Comparison of ENCODE assay signal across 1 cellular context in the genomic region with DNA sequence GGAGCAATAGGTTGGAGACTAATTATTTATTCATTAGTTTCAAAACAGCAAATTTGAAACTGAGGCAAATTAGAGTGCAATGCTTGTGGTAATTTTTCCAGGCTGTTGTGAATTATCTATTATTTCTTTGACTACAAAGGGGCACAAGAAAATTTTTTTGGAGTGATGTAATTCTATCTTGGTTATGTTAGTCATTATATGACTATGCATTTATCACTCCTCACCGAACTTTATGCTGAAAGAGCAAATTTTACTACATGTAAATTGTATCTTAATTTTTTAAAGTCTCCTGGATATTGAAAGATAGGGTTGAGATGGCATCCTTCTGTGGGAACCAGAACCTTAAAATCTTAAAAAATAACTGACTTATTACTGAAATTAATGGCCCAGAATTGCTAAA.
TF ChIP-seq lines count a peak whose summit lies in the region.

No MANE protein-coding gene starts in this region.

TF ChIP-seq in A549, 52 proteins besides CTCF, POLR2A, EP300 and RAD21 (continued from another document):
- TF ChIP-seq, protein P1, sequence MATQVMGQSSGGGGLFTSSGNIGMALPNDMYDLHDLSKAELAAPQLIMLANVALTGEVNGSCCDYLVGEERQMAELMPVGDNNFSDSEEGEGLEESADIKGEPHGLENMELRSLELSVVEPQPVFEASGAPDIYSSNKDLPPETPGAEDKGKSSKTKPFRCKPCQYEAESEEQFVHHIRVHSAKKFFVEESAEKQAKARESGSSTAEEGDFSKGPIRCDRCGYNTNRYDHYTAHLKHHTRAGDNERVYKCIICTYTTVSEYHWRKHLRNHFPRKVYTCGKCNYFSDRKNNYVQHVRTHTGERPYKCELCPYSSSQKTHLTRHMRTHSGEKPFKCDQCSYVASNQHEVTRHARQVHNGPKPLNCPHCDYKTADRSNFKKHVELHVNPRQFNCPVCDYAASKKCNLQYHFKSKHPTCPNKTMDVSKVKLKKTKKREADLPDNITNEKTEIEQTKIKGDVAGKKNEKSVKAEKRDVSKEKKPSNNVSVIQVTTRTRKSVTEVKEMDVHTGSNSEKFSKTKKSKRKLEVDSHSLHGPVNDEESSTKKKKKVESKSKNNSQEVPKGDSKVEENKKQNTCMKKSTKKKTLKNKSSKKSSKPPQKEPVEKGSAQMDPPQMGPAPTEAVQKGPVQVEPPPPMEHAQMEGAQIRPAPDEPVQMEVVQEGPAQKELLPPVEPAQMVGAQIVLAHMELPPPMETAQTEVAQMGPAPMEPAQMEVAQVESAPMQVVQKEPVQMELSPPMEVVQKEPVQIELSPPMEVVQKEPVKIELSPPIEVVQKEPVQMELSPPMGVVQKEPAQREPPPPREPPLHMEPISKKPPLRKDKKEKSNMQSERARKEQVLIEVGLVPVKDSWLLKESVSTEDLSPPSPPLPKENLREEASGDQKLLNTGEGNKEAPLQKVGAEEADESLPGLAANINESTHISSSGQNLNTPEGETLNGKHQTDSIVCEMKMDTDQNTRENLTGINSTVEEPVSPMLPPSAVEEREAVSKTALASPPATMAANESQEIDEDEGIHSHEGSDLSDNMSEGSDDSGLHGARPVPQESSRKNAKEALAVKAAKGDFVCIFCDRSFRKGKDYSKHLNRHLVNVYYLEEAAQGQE (IDR thresholded peaks at IDR 0.05) = no peak
- TF ChIP-seq MAFK (IDR thresholded peaks at IDR 0.05; ENCODE audit: partially characterized antibody) (peak; percentile 75), ZNF302 (CRISPR knock-in tag; IDR thresholded peaks at IDR 0.05) (no peak), HOXB5 (CRISPR knock-in tag; IDR thresholded peaks at IDR 0.05) (no peak), RCOR1 (IDR thresholded peaks at IDR 0.05; ENCODE audit: low read depth, low read length) (no peak), NR3C1 (IDR thresholded peaks at IDR 0.05) (no peak)
TF ChIP-seq in A549: peak in this region for 1.
